ENCODE assay signal across 14 cellular contexts in genomic region chr3:172627057-172627809, GRCh38.
DNase-seq lines count a peak whose midpoint lies in the region; ATAC-seq and TF ChIP-seq lines count a peak whose summit lies in the region.
"Had no signal": no experiment of that assay in that cellular context is flagged by ENCODE, and none has a peak within 500 bp of the region (broad histone marks: within the 10 kb centered on the region; RNA-seq: fewer than 3 reads in every experiment).

No MANE protein-coding gene starts in this region.

- peaks cover 3 to 4% of the 10 kb centered on the region in 2 donors for H3K36me3 ChIP-seq in duodenal mucosa (ENCODE audit: control insufficient read depth in 1 of 2, insufficient read depth in 2 of 2, low read length in 2 of 2)
- H3K36me3 ChIP-seq in liver (ENCODE audit: control insufficient read depth in 4 of 4, insufficient read depth in 3 of 4, low read depth in 1 of 4, low read length in 3 of 4): no peaks in the 10 kb centered on the region

- H3K4me3 ChIP-seq in duodenal mucosa (ENCODE audit: low read depth in 1 of 2, low read length in 2 of 2): no peak overlapping the region
- H3K4me3 ChIP-seq in liver (ENCODE audit: low read depth in 1 of 3, low read length in 3 of 3): no peak overlapping the region

- ATAC-seq in GM21381 (IDR thresholded peaks at IDR 0.05; ENCODE audit: unreplicated experiment) (no peak), left colon (no peak), HG03280 (IDR thresholded peaks at IDR 0.05; ENCODE audit: unreplicated experiment) (no peak)
- ATAC-seq: CD8-positive, alpha-beta T cell; effector memory CD8-positive, alpha-beta T cell had no signal

- H3K9ac ChIP-seq in duodenal mucosa (ENCODE audit: low read depth in 1 of 2, low read length in 2 of 2) (no peak overlapping the region), liver (ENCODE audit: low read depth in 1 of 2, low read length in 2 of 2) (peak overlapping the region in 1 of 2 donors; percentile 56)

- no peak for TF ChIP-seq CTCF in liver (IDR thresholded peaks at IDR 0.05; ENCODE audit: low read depth, low read length, missing input control)

- H3K4me1 ChIP-seq in duodenal mucosa (ENCODE audit: control insufficient read depth in 1 of 2, insufficient read depth in 2 of 2, low read length in 2 of 2): no peaks in the 10 kb centered on the region
- peaks cover 5 to 11% (median 8%) of the 10 kb centered on the region in 4 donors for H3K4me1 ChIP-seq in liver (ENCODE audit: control insufficient read depth in 4 of 4, insufficient read depth in 4 of 4, low read length in 3 of 4)

- H3K27me3 ChIP-seq in duodenal mucosa (ENCODE audit: control insufficient read depth in 1 of 2, insufficient read depth in 2 of 2, low read length in 2 of 2): no peaks in the 10 kb centered on the region
- H3K27me3 ChIP-seq in liver (ENCODE audit: control insufficient read depth in 4 of 4, insufficient read depth in 4 of 4, low read length in 3 of 4): no peaks in the 10 kb centered on the region

- TF ChIP-seq RAD21 in liver (IDR thresholded peaks at IDR 0.05): no peak

- H3K27ac ChIP-seq in duodenal mucosa (ENCODE audit: low read depth, low read length) (peak overlapping the region; percentile 11), liver (ENCODE audit: low read depth in 1 of 2, low read length in 2 of 2) (peak overlapping the region; percentile 40 to 61)

- no peaks in the 10 kb centered on the region for H3K9me3 ChIP-seq in duodenal mucosa (ENCODE audit: control insufficient read depth in 1 of 2, low read length in 2 of 2)
- no peaks in the 10 kb centered on the region for H3K9me3 ChIP-seq in liver (ENCODE audit: control insufficient read depth in 4 of 4, low read length in 3 of 4)

- intact Hi-C loops in left colon (cut with DNase I, micrococcal nuclease): no loop called here

- 56% methylated on average over 5 of the region's 5 CpGs for WGBS in liver

- DNase-seq in AG20443 (ENCODE audit: low spot score) (peak; percentile 56), NOMO-1 (lab: John Stamatoyannopoulos, UW; ENCODE audit: unreplicated experiment in 2 of 2) (peak; percentile 85 to 98), left colon (no peak)
- no peak for DNase-seq in activated naive CD4-positive, alpha-beta T cell treated with anti-CD3 and anti-CD28 coated beads, Interleukin-2, amount 50 U/mL, for 16 hours
- DNase-seq: activated CD4-positive, CD25-positive, alpha-beta regulatory T cell; activated gamma-delta T cell treated with Interleukin-2 at 50 U/mL for 16 hours; CD8-positive, alpha-beta T cell; effector memory CD8-positive, alpha-beta T cell; Kasumi-1; midbrain had no signal

TF ChIP-seq in liver, 16 proteins besides CTCF, POLR2A, EP300 and RAD21:
- TF ChIP-seq JUND (IDR thresholded peaks at IDR 0.05) (peak in 1 of 2 donors; percentile 41), ATF3 (IDR thresholded peaks at IDR 0.05) (peak; percentile 86), EGR1 (IDR thresholded peaks at IDR 0.05; ENCODE audit: low read depth in 2 of 2) (no peak)

Comparison
In these comparisons a context has a peak if more than half of its experiments do, and no peak if none do; other contexts are left out.
1. DNase-seq: peak in AG20443 (single experiment) and NOMO-1 (2 of 2); none in left colon (0 of 2) and activated naive CD4-positive, alpha-beta T cell treated with anti-CD3 and anti-CD28 coated beads, Interleukin-2, amount 50 U/mL, for 16 hours (single experiment).